21 cellular contexts compared by ENCODE assay signal in the genomic region with DNA sequence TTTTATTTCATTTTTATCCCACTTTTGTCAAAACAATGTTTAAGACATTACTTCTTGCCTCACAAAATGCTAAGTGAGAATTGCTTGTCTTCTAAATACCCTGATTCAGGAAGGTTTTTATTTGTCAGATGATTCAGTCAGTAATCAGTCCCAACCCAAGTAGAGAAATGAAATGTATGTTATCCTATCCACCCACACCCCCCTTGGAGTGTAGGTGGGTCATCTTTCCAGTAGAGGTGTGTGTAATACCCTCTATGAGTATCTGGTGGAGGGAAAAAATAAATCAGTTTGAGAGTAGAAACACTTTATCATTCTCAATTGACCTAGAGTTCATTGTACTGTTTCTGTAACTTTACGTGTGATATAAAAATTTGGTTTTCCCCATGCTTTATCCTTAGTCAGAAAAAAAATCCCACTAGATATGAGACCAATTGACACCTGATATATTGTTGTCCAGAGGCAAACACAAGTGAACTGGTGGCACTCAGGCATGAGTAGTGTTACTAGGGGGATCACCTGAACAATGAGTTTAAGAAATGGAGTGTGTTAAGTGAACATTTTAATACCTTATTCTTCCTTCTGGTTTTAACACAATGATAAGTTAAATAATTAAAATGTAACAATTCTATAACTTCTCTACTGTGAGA.
DNase-seq lines count a peak whose midpoint lies in the region; ATAC-seq, FAIRE-seq and TF ChIP-seq lines count a peak whose summit lies in the region.
"Had no signal": no experiment of that assay in that cellular context is flagged by ENCODE, and none has a peak within 500 bp of the region (broad histone marks: within the 10 kb centered on the region; RNA-seq: fewer than 3 reads in every experiment).

No MANE protein-coding gene starts in this region.

- no peaks in the 10 kb centered on the region for H3K27me3 Mint-ChIP-seq in activated T-cell treated with anti-CD3 and anti-CD28 coated beads, Interleukin-2, amount 50 U/mL, for 24 hours
- H3K27me3 Mint-ChIP-seq in nephron (ENCODE audit: low read depth), result no peaks in the 10 kb centered on the region
- H3K27me3 Mint-ChIP-seq: activated naive CD4-positive, alpha-beta T cell treated with anti-CD3 and anti-CD28 coated beads, Interleukin-2, amount 50 U/mL, for 24 hours had no signal

- intact Hi-C loops in heart right ventricle (cut with DNase I), result no loop called here
- intact Hi-C loops in HepG2 (cut with micrococcal nuclease; ENCODE audit: unreplicated experiment), result loop anchor here (5.0 kb wide), 1 partner anchor 131 kb away; no protein-coding TSS in a partner anchor

- POLR2A ChIA-PET in HepG2 (lab: Yijun Ruan, JAX), result no interaction called here

- TF ChIP-seq RAD21 in HepG2 (CRISPR knock-in tag; IDR thresholded peaks at IDR 0.05), result no peak

- H3K4me2 ChIP-seq in HepG2 (ENCODE audit: low read depth, low read length), result no peak overlapping the region

- no peak overlapping the region for H3K9ac ChIP-seq in HepG2 (ENCODE audit: insufficient read depth, low read depth, low read length)

- no peak overlapping the region for H3K27ac ChIP-seq in heart right ventricle
- no peak overlapping the region for H3K27ac ChIP-seq in HepG2 (ENCODE audit: extremely low read length, insufficient read depth, low read length)
- H3K27ac ChIP-seq: brain microvascular endothelial cell, left ventricle myocardium inferior, right lobe of liver had no signal

- peak; percentile 21 for DNase-seq in activated T-cell treated with anti-CD3 and anti-CD28 coated beads for 24 hours (ENCODE audit: low read depth)
- DNase-seq in activated T-cell treated with anti-CD3 and anti-CD28 coated beads for 4 hours, result no peak
- DNase-seq in activated T-cell treated with anti-CD3 and anti-CD28 coated beads, Interleukin-2, amount 50 U/mL, for 24 hours, result no peak
- peak; percentile 69 for DNase-seq in stimulated activated CD8-positive, alpha-beta memory T cell treated with anti-CD3 and anti-CD28 coated beads, Interleukin-4, amount 100 ng/mL, for 48 hours
- DNase-seq in heart right ventricle, result no peak
- DNase-seq in HepG2 (ENCODE audit: low spot score), result no peak
- DNase-seq: brain microvascular endothelial cell, dermis blood vessel endothelial cell, EL, H9, left ventricle myocardium inferior, NCI-H1105, NCI-H526, right lobe of liver, SIG-M5 had no signal

- no peak overlapping the region for H2AFZ ChIP-seq in HepG2 (ENCODE audit: low read length)

- peak overlapping the region; percentile 10 for H3K4me3 Mint-ChIP-seq in activated T-cell treated with anti-CD3 and anti-CD28 coated beads, Interleukin-2, amount 50 U/mL, for 24 hours
- H3K4me3 Mint-ChIP-seq in nephron, result no peak overlapping the region
- H3K4me3 Mint-ChIP-seq: activated naive CD4-positive, alpha-beta T cell treated with anti-CD3 and anti-CD28 coated beads, Interleukin-2, amount 50 U/mL, for 24 hours; H9; T-helper 1 cell treated with Interleukin-12 subunit alpha and Interleukin-12 subunit beta and Interleukin-4 antibody, amounts not matched to agents 30 μg/mL and 1 μg/mL, for 36 hours; WTC11 had no signal

- H3K9me3 ChIP-seq in heart right ventricle (no peaks in the 10 kb centered on the region), HepG2 (ENCODE audit: low read length) (no peaks in the 10 kb centered on the region)
- H3K9me3 ChIP-seq: left ventricle myocardium inferior, right lobe of liver had no signal

- TF ChIP-seq CTCF in nephron (IDR thresholded peaks at IDR 0.05; ENCODE audit: unreplicated experiment in 3 of 3) (no peak), heart right ventricle (IDR thresholded peaks at IDR 0.05) (no peak), HepG2 (CRISPR knock-in tag; IDR thresholded peaks at IDR 0.05) (no peak)

- TF ChIP-seq POLR2A in HepG2 (IDR thresholded peaks at IDR 0.05; ENCODE audit: insufficient read depth in 1 of 2, low read depth in 2 of 2, low read length in 2 of 2), result no peak

- FAIRE-seq in HepG2 (lab: Jason Lieb, UNC), result no peak
- FAIRE-seq: frontal cortex had no signal

- peaks cover 5% of the 10 kb centered on the region for H3K9me3 Mint-ChIP-seq in activated T-cell treated with anti-CD3 and anti-CD28 coated beads, Interleukin-2, amount 50 U/mL, for 24 hours
- peaks cover 10% of the 10 kb centered on the region for H3K9me3 Mint-ChIP-seq in nephron
- H3K9me3 Mint-ChIP-seq: activated naive CD4-positive, alpha-beta T cell treated with anti-CD3 and anti-CD28 coated beads, Interleukin-2, amount 50 U/mL, for 24 hours; H9 had no signal

- ATAC-seq in heart right ventricle (no peak), GM19324 (IDR thresholded peaks at IDR 0.05; ENCODE audit: low FRiP score, unreplicated experiment) (no peak), HepG2 (no peak)
- ATAC-seq: right lobe of liver, WTC11 had no signal

- in situ Hi-C loops in HepG2 (cut with HindIII; ENCODE audit: extremely low pct_ligation_motif_present, low pct_unique_long_range_greater_than_20kb), result no loop called here

- BruUV-seq in HepG2 (replicated peaks; lab: Mats Ljungman, UMichigan), result no TSS peak

- H4K20me1 ChIP-seq in HepG2 (ENCODE audit: insufficient read depth, low read length), result no peaks in the 10 kb centered on the region

- TF ChIP-seq EP300 in HepG2 (IDR thresholded peaks at IDR 0.05; ENCODE audit: low read depth in 2 of 2, low read length in 2 of 2) (no peak), HepG2 (CRISPR knock-in tag; IDR thresholded peaks at IDR 0.05; ENCODE audit: borderline replicate concordance) (no peak)

- peaks cover 2% of the 10 kb centered on the region for H3K36me3 Mint-ChIP-seq in activated T-cell treated with anti-CD3 and anti-CD28 coated beads, Interleukin-2, amount 50 U/mL, for 24 hours (ENCODE audit: low read depth)
- peaks cover 4% of the 10 kb centered on the region for H3K36me3 Mint-ChIP-seq in nephron (ENCODE audit: low read depth)
- H3K36me3 Mint-ChIP-seq: WTC11 had no signal

- peak overlapping the region; percentile 56 for H3K27ac Mint-ChIP-seq in activated T-cell treated with anti-CD3 and anti-CD28 coated beads, Interleukin-2, amount 50 U/mL, for 24 hours
- peak overlapping the region; percentile 48 to 71 (median 65) for H3K27ac Mint-ChIP-seq in nephron
- H3K27ac Mint-ChIP-seq: activated naive CD4-positive, alpha-beta T cell treated with anti-CD3 and anti-CD28 coated beads, Interleukin-2, amount 50 U/mL, for 24 hours; T-helper 1 cell treated with Interleukin-12 subunit alpha and Interleukin-12 subunit beta and Interleukin-4 antibody, amounts not matched to agents 30 μg/mL and 1 μg/mL, for 36 hours; WTC11 had no signal

- H3K4me3 ChIP-seq in heart right ventricle (no peak overlapping the region), HepG2 (replicated peaks in 1 of 3; ENCODE audit: insufficient read depth in 1 of 3, low read depth in 2 of 3, low read length in 3 of 3) (no peak overlapping the region)
- H3K4me3 ChIP-seq: left ventricle myocardium inferior, right lobe of liver had no signal

- H3K79me2 ChIP-seq in HepG2 (ENCODE audit: insufficient read depth, low read length), result no peaks in the 10 kb centered on the region

- CTCF ChIA-PET in HepG2 (lab: Yijun Ruan, JAX; ENCODE audit: low intra/inter-chr PET ratio, low total read pairs), result no interaction called here

- H3K4me1 ChIP-seq in heart right ventricle (peaks cover 0 to 12% (median 0%) of the 10 kb centered on the region in 9 donors), HepG2 (ENCODE audit: insufficient read depth, low read length) (peaks cover 42% of the 10 kb centered on the region)
- H3K4me1 ChIP-seq: right lobe of liver had no signal

- 91 to 97% methylated on average over 1 of the region's 1 CpG for WGBS in heart right ventricle, 2 donors
- WGBS in HepG2 (ENCODE audit: low lambda C conversion rate), result 93% methylated on average over 1 of the region's 1 CpG

- H3K36me3 ChIP-seq in heart right ventricle, result no peaks in the 10 kb centered on the region
- no peaks in the 10 kb centered on the region for H3K36me3 ChIP-seq in HepG2 (replicated peaks in 1 of 2; ENCODE audit: control insufficient read depth in 1 of 2, insufficient read depth in 2 of 2, low read length in 2 of 2)
- H3K36me3 ChIP-seq: brain microvascular endothelial cell, left ventricle myocardium inferior, right lobe of liver had no signal

- H3K27me3 ChIP-seq in heart right ventricle (no peaks in the 10 kb centered on the region), HepG2 (ENCODE audit: control insufficient read depth in 1 of 2, insufficient read depth in 2 of 2, low read length in 2 of 2) (peaks cover 0 to 7% of the 10 kb centered on the region in 2 experiments; a peak in 3 of 5 replicates)
- H3K27me3 ChIP-seq: brain microvascular endothelial cell, right lobe of liver had no signal

- peaks cover 49% of the 10 kb centered on the region for H3K4me1 Mint-ChIP-seq in activated T-cell treated with anti-CD3 and anti-CD28 coated beads, Interleukin-2, amount 50 U/mL, for 24 hours (ENCODE audit: low read depth)
- H3K4me1 Mint-ChIP-seq in nephron, result peaks cover 39% of the 10 kb centered on the region

TF ChIP-seq in HepG2, 621 proteins besides CTCF, POLR2A, EP300 and RAD21 (continues in another document):
- no peak for TF ChIP-seq RXRB (CRISPR knock-in tag; IDR thresholded peaks at IDR 0.05; ENCODE audit: borderline replicate concordance)
- no peak for TF ChIP-seq ZNF7 (CRISPR knock-in tag; IDR thresholded peaks at IDR 0.05)
- TF ChIP-seq ZNF703 (CRISPR knock-in tag; IDR thresholded peaks at IDR 0.05; ENCODE audit: borderline replicate concordance), result no peak
- TF ChIP-seq ELF4 (CRISPR knock-in tag; IDR thresholded peaks at IDR 0.05; ENCODE audit: borderline replicate concordance), result no peak
- TF ChIP-seq, protein P1, sequence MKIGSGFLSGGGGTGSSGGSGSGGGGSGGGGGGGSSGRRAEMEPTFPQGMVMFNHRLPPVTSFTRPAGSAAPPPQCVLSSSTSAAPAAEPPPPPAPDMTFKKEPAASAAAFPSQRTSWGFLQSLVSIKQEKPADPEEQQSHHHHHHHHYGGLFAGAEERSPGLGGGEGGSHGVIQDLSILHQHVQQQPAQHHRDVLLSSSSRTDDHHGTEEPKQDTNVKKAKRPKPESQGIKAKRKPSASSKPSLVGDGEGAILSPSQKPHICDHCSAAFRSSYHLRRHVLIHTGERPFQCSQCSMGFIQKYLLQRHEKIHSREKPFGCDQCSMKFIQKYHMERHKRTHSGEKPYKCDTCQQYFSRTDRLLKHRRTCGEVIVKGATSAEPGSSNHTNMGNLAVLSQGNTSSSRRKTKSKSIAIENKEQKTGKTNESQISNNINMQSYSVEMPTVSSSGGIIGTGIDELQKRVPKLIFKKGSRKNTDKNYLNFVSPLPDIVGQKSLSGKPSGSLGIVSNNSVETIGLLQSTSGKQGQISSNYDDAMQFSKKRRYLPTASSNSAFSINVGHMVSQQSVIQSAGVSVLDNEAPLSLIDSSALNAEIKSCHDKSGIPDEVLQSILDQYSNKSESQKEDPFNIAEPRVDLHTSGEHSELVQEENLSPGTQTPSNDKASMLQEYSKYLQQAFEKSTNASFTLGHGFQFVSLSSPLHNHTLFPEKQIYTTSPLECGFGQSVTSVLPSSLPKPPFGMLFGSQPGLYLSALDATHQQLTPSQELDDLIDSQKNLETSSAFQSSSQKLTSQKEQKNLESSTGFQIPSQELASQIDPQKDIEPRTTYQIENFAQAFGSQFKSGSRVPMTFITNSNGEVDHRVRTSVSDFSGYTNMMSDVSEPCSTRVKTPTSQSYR (CRISPR knock-in tag; IDR thresholded peaks at IDR 0.05; ENCODE audit: borderline replicate concordance), result no peak
- no peak for TF ChIP-seq ZNF530 (CRISPR knock-in tag; IDR thresholded peaks at IDR 0.05; ENCODE audit: low read depth)

Comparison
In these comparisons a context has a peak if more than half of its experiments do, and no peak if none do; other contexts are left out.
1. DNase-seq: peak in activated T-cell treated with anti-CD3 and anti-CD28 coated beads for 24 hours (single experiment) and stimulated activated CD8-positive, alpha-beta memory T cell treated with anti-CD3 and anti-CD28 coated beads, Interleukin-4, amount 100 ng/mL, for 48 hours (single experiment); none in activated T-cell treated with anti-CD3 and anti-CD28 coated beads for 4 hours (single experiment), activated T-cell treated with anti-CD3 and anti-CD28 coated beads, Interleukin-2, amount 50 U/mL, for 24 hours (single experiment), heart right ventricle (0 of 2) and HepG2 (single experiment).